Comparison of ENCODE assay signal across 10 cellular contexts in the genomic region with DNA sequence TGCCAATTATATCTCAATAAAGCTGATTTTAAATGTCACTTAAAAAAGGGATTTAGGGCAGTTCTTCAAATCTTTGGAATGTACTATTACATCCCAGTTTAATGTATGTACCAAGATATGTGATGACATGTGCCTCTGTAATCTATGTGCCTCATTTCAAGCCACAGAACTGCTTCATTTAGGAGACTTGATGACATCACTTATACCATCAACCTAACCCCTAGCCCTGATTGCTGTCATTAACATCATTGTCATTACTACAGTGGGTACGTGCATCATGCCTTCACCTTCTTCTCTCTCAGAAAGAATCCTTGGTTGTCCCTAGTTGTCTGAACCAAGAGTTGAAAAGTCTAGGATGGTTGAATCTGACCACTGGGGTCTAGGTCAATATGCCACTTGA.
"Had no signal": no experiment of that assay in that cellular context is flagged by ENCODE, and none has a peak within 500 bp of the region (broad histone marks: within the 10 kb centered on the region; RNA-seq: fewer than 3 reads in every experiment).

No MANE protein-coding gene starts in this region.

- H3K9ac ChIP-seq: GM23248 had no signal

- ATAC-seq: GM23338, HCT116 had no signal

- H3K4me1 ChIP-seq: HAP-1 had no signal

- H3K27ac ChIP-seq: GM23248 had no signal

- FAIRE-seq: H54 had no signal

- H3K4me2 ChIP-seq: GM23338 had no signal

- H3K4me3 ChIP-seq: GM23248, GM23338, HAP-1 had no signal

- DNase-seq: GM23248, GOT3, H7, H9, HCEC 1CT, HFFc6 had no signal

- H3K36me3 ChIP-seq: HAP-1 had no signal

- H2AFZ ChIP-seq: GM23248, GM23338 had no signal

- H3K9me3 ChIP-seq: HAP-1 had no signal
